10 cellular contexts compared by ENCODE assay signal in genomic region chr10:25068152-25069058, GRCh38.
DNase-seq lines count a peak whose midpoint lies in the region; ATAC-seq and TF ChIP-seq lines count a peak whose summit lies in the region.
"Had no signal": no experiment of that assay in that cellular context is flagged by ENCODE, and none has a peak within 500 bp of the region (broad histone marks: within the 10 kb centered on the region; RNA-seq: fewer than 3 reads in every experiment).

No MANE protein-coding gene starts in this region.

- H4K20me1 ChIP-seq in DND-41 (ENCODE audit: insufficient read depth, low read length), result no peaks in the 10 kb centered on the region

- TF ChIP-seq CTCF in DND-41 (IDR thresholded peaks at IDR 0.05; ENCODE audit: borderline replicate concordance, extremely low read depth, low read length, poor library complexity, severe bottlenecking) (no peak), choroid plexus epithelial cell (conservative IDR thresholded peaks at IDR 0.05; ENCODE audit: low read depth, low read length) (no peak)

- H3K4me1 ChIP-seq in DND-41 (ENCODE audit: insufficient read depth, low read length) (no peaks in the 10 kb centered on the region), HUES6 (ENCODE audit: control insufficient read depth, insufficient read depth, low read length) (peaks cover 14% of the 10 kb centered on the region)

- H3K4me3 ChIP-seq in DND-41 (ENCODE audit: low read depth in 1 of 2, low read length in 2 of 2) (no peak overlapping the region), HUES6 (ENCODE audit: low read depth, low read length) (peak overlapping the region; percentile 1), choroid plexus epithelial cell (ENCODE audit: low read depth, low read length) (no peak overlapping the region)
- H3K4me3 ChIP-seq: PC-9 had no signal

- peak; percentile 47; the same call in 2 of the 3 replicates for ATAC-seq in DND-41 (ENCODE audit: insufficient read depth, low read depth)
- no peak for ATAC-seq in GM21526 (IDR thresholded peaks at IDR 0.05; ENCODE audit: low FRiP score, unreplicated experiment)

- H3K9me3 ChIP-seq in DND-41 (ENCODE audit: insufficient read depth, low read length, severe bottlenecking), result no peaks in the 10 kb centered on the region
- no peaks in the 10 kb centered on the region for H3K9me3 ChIP-seq in HUES6 (ENCODE audit: control insufficient read depth, insufficient read depth, low read depth, low read length)

- no peaks in the 10 kb centered on the region for H3K79me2 ChIP-seq in DND-41 (ENCODE audit: insufficient read depth, low read length)

- H2AFZ ChIP-seq in DND-41 (ENCODE audit: low read depth, low read length), result no peak overlapping the region
- H2AFZ ChIP-seq: PC-9 had no signal

- peaks cover 5% of the 10 kb centered on the region for H3K27me3 ChIP-seq in DND-41 (ENCODE audit: insufficient read depth, low read length, poor library complexity)
- H3K27me3 ChIP-seq in HUES6 (ENCODE audit: control insufficient read depth, insufficient read depth, low read length), result peaks cover 30% of the 10 kb centered on the region

- H3K27ac ChIP-seq in DND-41 (ENCODE audit: low read length) (no peak overlapping the region), HUES6 (ENCODE audit: low read depth, low read length) (no peak overlapping the region; the same call in 1 of the 2 replicates)
- H3K27ac ChIP-seq: PC-9 had no signal

- H3K9ac ChIP-seq in DND-41 (ENCODE audit: low read depth, low read length), result no peak overlapping the region
- no peak overlapping the region for H3K9ac ChIP-seq in HUES6 (ENCODE audit: low read length)

- no peaks in the 10 kb centered on the region for H3K36me3 ChIP-seq in DND-41 (ENCODE audit: insufficient read depth, low read length)
- H3K36me3 ChIP-seq in HUES6 (ENCODE audit: control insufficient read depth, insufficient read depth, low read length), result no peaks in the 10 kb centered on the region

- no peak overlapping the region for H3K4me2 ChIP-seq in DND-41 (ENCODE audit: insufficient read depth, low read length)
- H3K4me2 ChIP-seq: PC-9 had no signal

- DNase-seq in DND-41 (peak; percentile 7), choroid plexus epithelial cell (ENCODE audit: low read depth) (peak; percentile 23), kidney tubule cell (ENCODE audit: low spot score) (peak; percentile 82), KG1 (lab: John Stamatoyannopoulos, UW) (no peak), HK-2 (ENCODE audit: unreplicated experiment) (no peak)
- DNase-seq in central memory CD4-positive, alpha-beta T cell, result no peak
- DNase-seq: activated naive CD8-positive, alpha-beta T cell treated with anti-CD3 and anti-CD28 coated beads for 36 hours had no signal

Comparison
In these comparisons a context has a peak if more than half of its experiments do, and no peak if none do; other contexts are left out.
1. DNase-seq: peak in DND-41 (single experiment), choroid plexus epithelial cell (single experiment) and kidney tubule cell (single experiment); none in KG1 (single experiment), HK-2 (single experiment) and central memory CD4-positive, alpha-beta T cell (single experiment).